In genomic region chr17:57522436-57523005, GRCh38 we compare ENCODE assay signal across 16 cellular contexts.
DNase-seq lines count a peak whose midpoint lies in the region; ATAC-seq, FAIRE-seq and TF ChIP-seq lines count a peak whose summit lies in the region.
"Had no signal": no experiment of that assay in that cellular context is flagged by ENCODE, and none has a peak within 500 bp of the region (broad histone marks: within the 10 kb centered on the region; RNA-seq: fewer than 3 reads in every experiment).

No MANE protein-coding gene starts in this region.

- H3K4me3 Mint-ChIP-seq in GM23338, result no peak overlapping the region
- H3K4me3 Mint-ChIP-seq: central memory CD8-positive, alpha-beta T cell; effector memory CD8-positive, alpha-beta T cell; T-helper 2 cell treated with Interferon-gamma antibody and Interleukin-4, amounts not matched to agents 5 μg/mL and 100 μg/mL, for 36 hours had no signal

- H4K5ac ChIP-seq in H1 (ENCODE audit: insufficient read length, low read depth, low read length), result peak overlapping the region; percentile 25

- H2BK120ac ChIP-seq in H1 (replicated peaks; ENCODE audit: low read depth, low read length) (no peak overlapping the region), trophoblast cell (ENCODE audit: insufficient read depth, low read length, poor library complexity) (no peak overlapping the region)

- H3K4me2 ChIP-seq in GM23338 (no peak overlapping the region), H1 (ENCODE audit: insufficient read depth in 1 of 2, low read depth in 2 of 2, low read length in 2 of 2) (no peak overlapping the region), trophoblast cell (ENCODE audit: low read length) (no peak overlapping the region)

- no peak for FAIRE-seq in H1 (lab: Jason Lieb, UNC)
- FAIRE-seq: keratinocyte had no signal

- H2BK12ac ChIP-seq in H1 (ENCODE audit: low read depth, low read length) (peak overlapping the region; percentile 77; the same call in 1 of the 2 replicates), trophoblast cell (ENCODE audit: low read length) (peak overlapping the region; percentile 32)

- H2BK5ac ChIP-seq in H1 (ENCODE audit: low read depth, low read length) (no peak overlapping the region), trophoblast cell (ENCODE audit: low read depth, low read length, poor library complexity) (peak overlapping the region; percentile 12)

- H4K91ac ChIP-seq in H1 (replicated peaks; ENCODE audit: insufficient read length, low read length) (peak overlapping the region; percentile 25), trophoblast cell (ENCODE audit: low read depth, low read length) (no peak overlapping the region)

- no peaks in the 10 kb centered on the region for H3K9me3 Mint-ChIP-seq in GM23338
- H3K9me3 Mint-ChIP-seq: central memory CD8-positive, alpha-beta T cell; effector memory CD8-positive, alpha-beta T cell; T-helper 2 cell treated with Interferon-gamma antibody and Interleukin-4, amounts not matched to agents 5 μg/mL and 100 μg/mL, for 36 hours had no signal

- H3K4ac ChIP-seq in H1 (replicated peaks; ENCODE audit: insufficient read length, low read depth, low read length) (no peak overlapping the region), trophoblast cell (ENCODE audit: low read depth, low read length) (no peak overlapping the region)

- H3K14ac ChIP-seq in H1 (ENCODE audit: insufficient read length) (no peak overlapping the region), trophoblast cell (ENCODE audit: low read length) (no peak overlapping the region)

- H3K4me3 ChIP-seq in GM23338, result no peak overlapping the region
- H3K4me3 ChIP-seq in H1 (ENCODE audit: extremely low read depth in 1 of 4, insufficient read depth in 2 of 4, low read depth in 3 of 4, low read length in 4 of 4), result no peak overlapping the region
- no peak overlapping the region for H3K4me3 ChIP-seq in trophoblast cell (ENCODE audit: low read depth, low read length)
- H3K4me3 ChIP-seq: adrenal gland had no signal

- H3K9ac ChIP-seq in H1 (replicated peaks in 1 of 4; ENCODE audit: extremely low read depth in 1 of 4, low read depth in 3 of 4, low read length in 3 of 4) (no peak overlapping the region), trophoblast cell (ENCODE audit: low read length) (no peak overlapping the region)

- no peak for TF ChIP-seq CTCF in GM23338 (conservative IDR thresholded peaks at IDR 0.05; ENCODE audit: low read depth in 2 of 2)
- TF ChIP-seq CTCF in H1 (IDR thresholded peaks at IDR 0.05; ENCODE audit: control extremely low read depth in 1 of 3, insufficient read depth in 1 of 3, low read depth in 1 of 3, low read length in 3 of 3), result no peak

- DNase-seq in GM23338 (ENCODE audit: low spot score), result no peak
- DNase-seq in H1 (ENCODE audit: low read depth in 1 of 2, low spot score in 2 of 2), result no peak
- DNase-seq in trophoblast cell, result no peak
- DNase-seq in NCI-H2196 treated with DMSO at 0.1 percent for 48 hours (lab: John Stamatoyannopoulos, UW; ENCODE audit: unreplicated experiment), result no peak
- no peak for DNase-seq in COLO829 (ENCODE audit: low spot score)
- DNase-seq: activated CD4-positive, CD25-positive, alpha-beta regulatory T cell treated with anti-CD3 and anti-CD28 coated beads, Interleukin-2, amount 50 U/mL, for 72 hours; adrenal gland; BE2C; effector memory CD8-positive, alpha-beta T cell; NCI-H146; stimulated activated CD4-positive, alpha-beta T cell treated with anti-CD3 and anti-CD28 coated beads, Interleukin-2, amount 100 ng/mL, for 48 hours had no signal

- H2AFZ ChIP-seq in GM23338 (no peak overlapping the region), H1 (ENCODE audit: low read length) (no peak overlapping the region), trophoblast cell (ENCODE audit: insufficient read depth, low read length, poor library complexity) (no peak overlapping the region)

- H3K23ac ChIP-seq in H1 (ENCODE audit: insufficient read length) (no peak overlapping the region), trophoblast cell (ENCODE audit: low read length) (no peak overlapping the region)

- ATAC-seq in GM23338 (no peak), HG03342 (IDR thresholded peaks at IDR 0.05; ENCODE audit: unreplicated experiment) (no peak)
- ATAC-seq: effector memory CD8-positive, alpha-beta T cell had no signal

- H3K27ac Mint-ChIP-seq in GM23338, result peak overlapping the region; percentile 80; the same call in 1 of the 2 replicates
- H3K27ac Mint-ChIP-seq: T-helper 2 cell treated with Interferon-gamma antibody and Interleukin-4, amounts not matched to agents 5 μg/mL and 100 μg/mL, for 36 hours had no signal

- TF ChIP-seq EP300 in H1 (IDR thresholded peaks at IDR 0.05; ENCODE audit: borderline replicate concordance in 1 of 2, low read depth in 2 of 2, low read length in 2 of 2), result no peak

- H3K4me1 Mint-ChIP-seq in GM23338, result peaks cover 52% of the 10 kb centered on the region

- peaks cover 8% of the 10 kb centered on the region for H3K27me3 Mint-ChIP-seq in GM23338 (ENCODE audit: insufficient read depth, low read depth, poor library complexity)
- H3K27me3 Mint-ChIP-seq: central memory CD8-positive, alpha-beta T cell; effector memory CD8-positive, alpha-beta T cell had no signal

- no peaks in the 10 kb centered on the region for H3K27me3 ChIP-seq in GM23338 (ENCODE audit: insufficient read depth)
- no peaks in the 10 kb centered on the region for H3K27me3 ChIP-seq in H1 (replicated peaks in 1 of 4; ENCODE audit: control insufficient read depth in 3 of 4, extremely low read depth in 1 of 4, insufficient read depth in 3 of 4, low read length in 3 of 4)
- no peaks in the 10 kb centered on the region for H3K27me3 ChIP-seq in trophoblast cell (ENCODE audit: insufficient read depth, low read length)
- H3K27me3 ChIP-seq: adrenal gland, BE2C had no signal

- WGBS in H1 (ENCODE audit: extremely low coverage in 1 of 2, insufficient coverage in 1 of 2, insufficient read length in 1 of 2, insufficient replicate concordance in 2 of 2, low coverage in 1 of 2, low lambda C conversion rate in 2 of 2, missing lambda C conversion rate in 1 of 2), 2 experiments, result 94% methylated on average over 5 of the region's 5 CpGs; no CpG with 5 or more reads in 1 of the 2 experiments
- no CpG with 5 or more reads among the region's 5 CpGs for WGBS in trophoblast cell (ENCODE audit: extremely low coverage, insufficient coverage, insufficient read length)

- no peak overlapping the region for H3K56ac ChIP-seq in H1 (replicated peaks; ENCODE audit: insufficient read length, low read depth, low read length)

- peaks cover 4% of the 10 kb centered on the region; the same call in 1 of the 2 replicates for H3K79me1 ChIP-seq in H1 (ENCODE audit: low read depth, low read length)
- H3K79me1 ChIP-seq in trophoblast cell (ENCODE audit: low read length), result peaks cover 22% of the 10 kb centered on the region

- no peak for TF ChIP-seq POLR2A in H1 (IDR thresholded peaks at IDR 0.05; ENCODE audit: control extremely low read depth in 1 of 2, low read depth in 2 of 2, low read length in 2 of 2)

- no peaks in the 10 kb centered on the region for H3K36me3 ChIP-seq in GM23338 (ENCODE audit: insufficient read depth)
- peaks cover 67% of the 10 kb centered on the region for H3K36me3 ChIP-seq in KOPT-K1 (ENCODE audit: insufficient read depth, low read length)
- H3K36me3 ChIP-seq in H1 (ENCODE audit: control insufficient read depth in 2 of 4, insufficient read depth in 4 of 4, low read length in 3 of 4), result no peaks in the 10 kb centered on the region
- H3K36me3 ChIP-seq in trophoblast cell (ENCODE audit: control insufficient read depth in 1 of 2, insufficient read depth in 2 of 2, low read length in 2 of 2), result peaks cover 0 to 2% of the 10 kb centered on the region in 2 experiments
- H3K36me3 ChIP-seq: adrenal gland had no signal

- POLR2A ChIA-PET in H1 (lab: Charles Lee; ENCODE audit: partially characterized antibody), result interaction anchor here (1.1 to 1.5 kb wide), 2 partner anchors 10 to 11 kb away, joined by 3 to 5 read pairs; no protein-coding TSS in a partner anchor

- no peak overlapping the region for H4K8ac ChIP-seq in H1 (ENCODE audit: extremely low read depth, insufficient read depth, low read length)
- H4K8ac ChIP-seq in trophoblast cell (ENCODE audit: low read depth, low read length), result no peak overlapping the region

- no peaks in the 10 kb centered on the region for H3K23me2 ChIP-seq in H1 (ENCODE audit: low read depth, low read length)

- H3K79me2 ChIP-seq in GM23338 (replicated peaks; ENCODE audit: insufficient read depth) (0 out of 2 replicates have a peak, but pooled peaks cover 4% of the 10 kb centered on the region), H1 (ENCODE audit: control insufficient read depth in 1 of 2, insufficient read depth in 2 of 2, low read length in 2 of 2) (peaks cover 0 to 7% of the 10 kb centered on the region in 2 experiments; a peak in 1 of 4 replicates), trophoblast cell (ENCODE audit: control insufficient read depth, insufficient read depth, low read length, poor library complexity) (peaks cover 4% of the 10 kb centered on the region)

- H3K4me1 ChIP-seq in GM23338 (ENCODE audit: insufficient read depth) (peaks cover 25% of the 10 kb centered on the region), H1 (replicated peaks in 1 of 4; ENCODE audit: control insufficient read depth in 3 of 4, insufficient read depth in 4 of 4, low read length in 3 of 4) (peaks cover under 1 to 25% (median 11%) of the 10 kb centered on the region in 4 experiments), trophoblast cell (ENCODE audit: control insufficient read depth in 1 of 2, insufficient read depth in 2 of 2, low read length in 2 of 2) (peaks cover 23 to 31% of the 10 kb centered on the region in 2 experiments)

- H3K27ac ChIP-seq in GM23338 (ENCODE audit: low read depth) (no peak overlapping the region), KOPT-K1 (ENCODE audit: low read depth, low read length, poor library complexity, severe bottlenecking) (peak overlapping the region; percentile 78), H1 (ENCODE audit: low read depth, low read length) (0 out of 2 replicates have a peak overlapping the region, but pooled peaks have one; percentile 22), trophoblast cell (ENCODE audit: low read depth, low read length) (no peak overlapping the region)

- H3K36me3 Mint-ChIP-seq in GM23338 (ENCODE audit: low read depth), result no peaks in the 10 kb centered on the region

- H2AK5ac ChIP-seq in H1 (ENCODE audit: low read depth, low read length), result no peak overlapping the region
- no peak overlapping the region for H2AK5ac ChIP-seq in trophoblast cell (ENCODE audit: low read length)

- 0 out of 2 replicates have a peak overlapping the region, but pooled peaks have one; percentile 54 for H2BK15ac ChIP-seq in H1 (ENCODE audit: low read length)

- no peaks in the 10 kb centered on the region for H3K9me2 ChIP-seq in GM23338 (ENCODE audit: insufficient read depth)

- 0 out of 2 replicates have a peak overlapping the region, but pooled peaks have one; percentile 44 for H2BK20ac ChIP-seq in H1 (ENCODE audit: low read length)

- no peaks in the 10 kb centered on the region for H3F3A ChIP-seq in GM23338 (replicated peaks; ENCODE audit: low read depth)

- CTCF ChIA-PET in H1 (lab: Charles Lee; ENCODE audit: partially characterized antibody), result interaction anchor here (0.8 to 1.7 kb wide), 6 partner anchors 25 to 280 kb away, joined by 3 to 6 read pairs (median 4); no protein-coding TSS in a partner anchor

- H4K20me1 ChIP-seq in GM23338 (replicated peaks; ENCODE audit: insufficient read depth) (no peaks in the 10 kb centered on the region), H1 (replicated peaks in 1 of 2; ENCODE audit: control insufficient read depth in 1 of 2, insufficient read depth in 2 of 2, low read length in 2 of 2) (peaks cover 3% of the 10 kb centered on the region in 2 experiments)

- no peak for TF ChIP-seq RAD21 in H1 (IDR thresholded peaks at IDR 0.05 in 1 of 2, conservative IDR thresholded peaks at IDR 0.05 in 1 of 2; ENCODE audit: low read depth in 2 of 2, low read length in 2 of 2)

- no peaks in the 10 kb centered on the region for H3K9me3 ChIP-seq in KOPT-K1 (ENCODE audit: insufficient read depth, low read length, poor library complexity, severe bottlenecking)
- no peaks in the 10 kb centered on the region for H3K9me3 ChIP-seq in H1 (ENCODE audit: insufficient read depth in 2 of 2, low read depth in 1 of 2, low read length in 1 of 2)
- peaks cover 2% of the 10 kb centered on the region for H3K9me3 ChIP-seq in trophoblast cell (ENCODE audit: insufficient read depth, low read depth, low read length)
- H3K9me3 ChIP-seq: adrenal gland, BE2C had no signal

- H4K12ac ChIP-seq in trophoblast cell (ENCODE audit: low read depth, low read length), result no peak overlapping the region

- H3K18ac ChIP-seq in H1 (ENCODE audit: extremely low read depth, low read length) (no peak overlapping the region), trophoblast cell (ENCODE audit: low read length) (no peak overlapping the region)

Comparison
In these comparisons a context has a peak if more than half of its experiments do, and no peak if none do; other contexts are left out.
1. H3K27ac ChIP-seq: peak in KOPT-K1 (single experiment) and H1 (single experiment); none in GM23338 (single experiment) and trophoblast cell (single experiment).